In the genomic region with DNA sequence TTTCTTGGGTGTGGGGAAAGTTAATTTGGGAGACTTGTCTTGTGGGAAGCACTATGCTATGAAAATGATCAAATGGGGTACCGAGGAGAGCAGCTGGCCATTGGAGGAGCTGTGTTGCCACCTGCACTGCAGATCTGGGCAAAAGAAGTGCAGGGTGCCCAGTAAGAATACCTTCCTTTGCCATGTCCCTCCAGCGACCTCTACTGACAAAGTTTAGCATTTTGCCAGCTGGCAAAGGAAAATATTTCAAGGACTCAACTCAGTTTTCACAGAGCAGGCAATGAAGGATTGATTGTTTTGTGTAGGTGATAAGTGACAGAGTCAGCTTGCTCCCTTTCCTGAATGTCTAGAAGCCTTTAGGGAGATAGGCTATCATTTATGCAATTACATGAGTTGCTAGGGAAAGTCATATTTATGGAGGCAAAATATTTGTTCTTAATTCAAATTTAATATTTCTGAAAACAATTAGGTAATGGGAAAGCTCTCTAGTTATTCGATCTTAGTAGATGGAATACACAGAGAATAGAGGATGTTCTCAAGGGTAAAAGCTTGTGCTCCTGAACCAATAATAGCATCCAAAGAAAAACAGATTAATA, we compare ENCODE assay signal across 8 cellular contexts.
DNase-seq lines count a peak whose midpoint lies in the region; ATAC-seq and TF ChIP-seq lines count a peak whose summit lies in the region.

No MANE protein-coding gene starts in this region.

- no peaks in the 10 kb centered on the region for H3K27me3 ChIP-seq in H7 (ENCODE audit: control insufficient read depth, insufficient read depth, low read length)

- POLR2A ChIA-PET in RWPE1 (lab: Yijun Ruan, JAX; ENCODE audit: low non-redundant PET): no interaction called here

- intact Hi-C loops in Calu3 (cut with micrococcal nuclease; ENCODE audit: unreplicated experiment): loop anchor here (5.0 kb wide), 1 partner anchor 237 kb away; no protein-coding TSS in a partner anchor

- CTCF ChIA-PET in Calu3 (lab: Charles Lee) (interaction anchor here (0.7 to 1.1 kb wide), 2 partner anchors 236 to 323 kb away, joined by 3 to 13 read pairs; no protein-coding TSS in a partner anchor), RWPE1 (lab: Yijun Ruan, JAX) (interaction anchor here (0.5 to 1.7 kb wide), 5 partner anchors 13 to 236 kb away, joined by 3 to 7 read pairs (median 4); no protein-coding TSS in a partner anchor)

- no peak overlapping the region for H3K4me3 ChIP-seq in H7 (ENCODE audit: insufficient read depth, low read depth, low read length)

- no peak overlapping the region for H3K27ac Mint-ChIP-seq in Calu3 (ENCODE audit: unreplicated experiment)
- H3K27ac Mint-ChIP-seq in stimulated activated naive CD8-positive, alpha-beta T cell treated with anti-CD3 and anti-CD28 coated beads, Interleukin-15, amount 100 ng/mL, for 72 hours: no peak overlapping the region

- TF ChIP-seq CTCF in Calu3 (IDR thresholded peaks at IDR 0.05; ENCODE audit: unreplicated experiment) (peak; percentile 31), RWPE1 (conservative IDR thresholded peaks at IDR 0.05; ENCODE audit: low read depth) (peak; percentile 14; the same call in 1 of the 2 replicates)

- H3K27ac ChIP-seq in RWPE1: no peak overlapping the region

- TF ChIP-seq POLR2A in GM18505 (IDR thresholded peaks at IDR 0.05; ENCODE audit: borderline replicate concordance, extremely low read depth, insufficient read depth, insufficient read length): no peak

- H3K4me3 Mint-ChIP-seq in Calu3 (ENCODE audit: low read depth, unreplicated experiment): no peak overlapping the region
- H3K4me3 Mint-ChIP-seq in stimulated activated naive CD8-positive, alpha-beta T cell treated with anti-CD3 and anti-CD28 coated beads, Interleukin-15, amount 100 ng/mL, for 72 hours: no peak overlapping the region

- H3K27me3 Mint-ChIP-seq in Calu3 (ENCODE audit: unreplicated experiment): no peaks in the 10 kb centered on the region
- H3K27me3 Mint-ChIP-seq in stimulated activated naive CD8-positive, alpha-beta T cell treated with anti-CD3 and anti-CD28 coated beads, Interleukin-15, amount 100 ng/mL, for 72 hours: no peaks in the 10 kb centered on the region

- DNase-seq in Calu3 (peak; percentile 41), H7 (peak; percentile 54), RWPE1 (ENCODE audit: low spot score) (peak; percentile 13), fibroblast of peridontal ligament (ENCODE audit: extremely low read depth) (peak; percentile 59), ureter (ENCODE audit: low spot score) (no peak)
- peak in 1 of 2 donors; percentile 27 for DNase-seq in stimulated activated naive CD8-positive, alpha-beta T cell treated with anti-CD3 and anti-CD28 coated beads, Interleukin-15, amount 100 ng/mL, for 72 hours

- no peaks in the 10 kb centered on the region for H3K36me3 Mint-ChIP-seq in Calu3 (ENCODE audit: insufficient read depth, unreplicated experiment)

- H3K4me1 Mint-ChIP-seq in Calu3 (ENCODE audit: low read depth, unreplicated experiment): no peaks in the 10 kb centered on the region
- H3K4me1 Mint-ChIP-seq in stimulated activated naive CD8-positive, alpha-beta T cell treated with anti-CD3 and anti-CD28 coated beads, Interleukin-15, amount 100 ng/mL, for 72 hours: no peaks in the 10 kb centered on the region

- H3K9me3 Mint-ChIP-seq in Calu3 (ENCODE audit: low read depth, unreplicated experiment): no peaks in the 10 kb centered on the region
- H3K9me3 Mint-ChIP-seq in stimulated activated naive CD8-positive, alpha-beta T cell treated with anti-CD3 and anti-CD28 coated beads, Interleukin-15, amount 100 ng/mL, for 72 hours: no peaks in the 10 kb centered on the region

- no peaks in the 10 kb centered on the region for H3K36me3 ChIP-seq in H7 (replicated peaks; ENCODE audit: control insufficient read depth, insufficient read depth, low read length)

- peak; percentile 42 for ATAC-seq in stimulated activated naive CD8-positive, alpha-beta T cell treated with anti-CD3 and anti-CD28 coated beads, Interleukin-15, amount 100 ng/mL, for 72 hours
- ATAC-seq in HG03280 (IDR thresholded peaks at IDR 0.05; ENCODE audit: unreplicated experiment) (no peak), GM18505 (IDR thresholded peaks at IDR 0.05; ENCODE audit: unreplicated experiment) (no peak)

- BruUV-seq in Calu3 (replicated peaks; lab: Mats Ljungman, UMichigan): no TSS peak
